1 cellular context compared by ENCODE assay signal in genomic region chr5:142156839-142157463, GRCh38.
TF ChIP-seq lines count a peak whose summit lies in the region.

No MANE protein-coding gene starts in this region.

TF ChIP-seq in H1, 55 proteins besides CTCF, POLR2A, EP300 and RAD21:
- TF ChIP-seq POU5F1 (IDR thresholded peaks at IDR 0.05; ENCODE audit: low read depth, low read length) (0 out of 2 replicates have a peak, but pooled peaks have one; percentile 24), ATF2 (IDR thresholded peaks at IDR 0.05; ENCODE audit: low read length) (0 out of 2 replicates have a peak, but pooled peaks have one; percentile 62), TEAD4 (IDR thresholded peaks at IDR 0.05; ENCODE audit: low read depth, low read length) (peak; percentile 39; the same call in 1 of the 2 replicates), HDAC2 (IDR thresholded peaks at IDR 0.05; ENCODE audit: borderline replicate concordance in 1 of 2, low read depth in 2 of 2, low read length in 2 of 2) (0 out of 4 replicates have a peak, but pooled peaks of 1 of the 2 experiments have one; percentile 50), TCF12 (IDR thresholded peaks at IDR 0.05; ENCODE audit: low read depth, low read length) (0 out of 2 replicates have a peak, but pooled peaks have one; percentile 55), NANOG (IDR thresholded peaks at IDR 0.05; ENCODE audit: insufficient read depth, low read depth, low read length, poor library complexity, severe bottlenecking) (peak; percentile 15), CHD7 (IDR thresholded peaks at IDR 0.05; ENCODE audit: insufficient replicate concordance, low read length) (no peak), E2F6 (IDR thresholded peaks at IDR 0.05) (no peak), RNF2 (IDR thresholded peaks at IDR 0.05; ENCODE audit: borderline replicate concordance, low read depth, low read length, missing control alignments, poor library complexity, severe bottlenecking) (no peak), SP1 (IDR thresholded peaks at IDR 0.05; ENCODE audit: low read depth, low read length) (peak; percentile 82), ASH2L (IDR thresholded peaks at IDR 0.05; ENCODE audit: low read length) (peak; percentile 80)
